Comparison of ENCODE assay signal across 7 cellular contexts in genomic region chr15:90281584-90282145, GRCh38. TPM values are rescaled to one million over a fixed set of nuclear protein-coding genes. Genes with fewer than 3 reads are reported as not detected.
"Had no signal": no experiment of that assay in that cellular context is flagged by ENCODE, and none has a peak within 500 bp of the region (broad histone marks: within the 10 kb centered on the region; RNA-seq: fewer than 3 reads in every experiment).

No MANE protein-coding gene starts in this region.

RNA-seq across cellular contexts. Expression of gene TTLL13, which starts 32.3 kb away (rescaled TPM):
- total RNA-seq: esophagus mucosa, gastrocnemius medialis, glomerular endothelial cell, osteocyte, pulmonary artery endothelial cell, upper lobe of right lung had no signal
- polyA plus RNA-seq: naive thymus-derived CD8-positive, alpha-beta T cell had no signal
